ENCODE assay signal across 8 cellular contexts in the genomic region with DNA sequence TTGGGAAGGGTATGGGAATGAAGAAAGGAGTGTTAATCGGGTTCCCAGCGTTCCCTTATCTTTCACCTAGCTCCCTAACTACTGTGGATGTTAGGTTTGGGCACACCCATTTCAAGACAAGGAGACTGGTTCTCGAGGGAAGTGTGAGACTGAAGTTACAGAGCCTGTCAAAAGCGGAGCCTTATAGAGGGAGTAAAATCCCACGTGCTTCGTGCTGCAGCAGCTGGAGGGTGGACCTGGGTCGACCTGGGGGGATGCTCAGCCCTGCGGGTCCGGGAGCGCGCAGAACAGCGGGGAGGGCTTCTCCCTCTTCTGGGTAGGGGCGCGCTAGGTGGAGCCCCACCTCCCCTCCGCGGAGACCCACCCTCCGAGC. TPM values are rescaled to one million over a fixed set of nuclear protein-coding genes. Genes with fewer than 3 reads are reported as not detected.
A peak's percentile ranks its signal among the peaks of the same experiment; 100 is the strongest.
DNase-seq lines count a peak whose midpoint lies in the region; ATAC-seq and TF ChIP-seq lines count a peak whose summit lies in the region.

No MANE protein-coding gene starts in this region.

- peak overlapping the region; percentile 88 for H3K4me3 ChIP-seq in OCI-LY1 (ENCODE audit: low read depth, low read length, poor library complexity, severe bottlenecking)
- peak overlapping the region; percentile 47 to 98 (median 91) for H3K4me3 ChIP-seq in dorsolateral prefrontal cortex
- peak overlapping the region; percentile 56 for H3K4me3 ChIP-seq in naive thymus-derived CD4-positive, alpha-beta T cell (ENCODE audit: low read length)

- CTCF ChIA-PET in naive thymus-derived CD4-positive, alpha-beta T cell (lab: Charles Lee): no interaction called here

- H3K27ac ChIP-seq in OCI-LY1 (ENCODE audit: low read depth, low read length, poor library complexity, severe bottlenecking) (no peak overlapping the region), dorsolateral prefrontal cortex (peak overlapping the region in 5 of 59 donors; percentile 25 to 75 (median 51))
- no peak overlapping the region for H3K27ac ChIP-seq in naive thymus-derived CD4-positive, alpha-beta T cell (ENCODE audit: low read depth, low read length)

- H3K4me3 Mint-ChIP-seq in activated CD4-positive, alpha-beta T cell treated with anti-CD3 and anti-CD28 coated beads, Interleukin-2, amount 10 ng/mL, durations not matched to agents 24 days and 14 days: peak overlapping the region; percentile 95
- H3K4me3 Mint-ChIP-seq in naive thymus-derived CD4-positive, alpha-beta T cell: peak overlapping the region; percentile 85 to 93 (median 90)

- peaks cover 36% of the 10 kb centered on the region for H3K36me3 Mint-ChIP-seq in activated CD4-positive, alpha-beta T cell treated with anti-CD3 and anti-CD28 coated beads, Interleukin-2, amount 10 ng/mL, durations not matched to agents 24 days and 14 days (ENCODE audit: low read depth)
- H3K36me3 Mint-ChIP-seq in naive thymus-derived CD4-positive, alpha-beta T cell: peaks cover 13 to 29% (median 23%) of the 10 kb centered on the region in 5 donors

- H4K20me1 ChIP-seq in OCI-LY1 (ENCODE audit: insufficient read depth, low read length): no peaks in the 10 kb centered on the region

- peaks cover 23% of the 10 kb centered on the region for H3K4me1 Mint-ChIP-seq in activated CD4-positive, alpha-beta T cell treated with anti-CD3 and anti-CD28 coated beads, Interleukin-2, amount 10 ng/mL, durations not matched to agents 24 days and 14 days
- H3K4me1 Mint-ChIP-seq in naive thymus-derived CD4-positive, alpha-beta T cell: peaks cover 19 to 46% (median 41%) of the 10 kb centered on the region in 7 donors

- ATAC-seq in HG02943 (IDR thresholded peaks at IDR 0.05; ENCODE audit: low read depth, unreplicated experiment): peak; percentile 40
- ATAC-seq in naive thymus-derived CD4-positive, alpha-beta T cell: no peak

- peaks cover 35% of the 10 kb centered on the region for H3K27me3 Mint-ChIP-seq in activated CD4-positive, alpha-beta T cell treated with anti-CD3 and anti-CD28 coated beads, Interleukin-2, amount 10 ng/mL, durations not matched to agents 24 days and 14 days
- peaks cover 3 to 34% (median 11%) of the 10 kb centered on the region in 5 donors for H3K27me3 Mint-ChIP-seq in naive thymus-derived CD4-positive, alpha-beta T cell

- TF ChIP-seq CTCF in OCI-LY1 (IDR thresholded peaks at IDR 0.05; ENCODE audit: low read length): no peak
- TF ChIP-seq CTCF in dorsolateral prefrontal cortex (IDR thresholded peaks at IDR 0.05 in 54 of 56, conservative IDR thresholded peaks at IDR 0.05 in 2 of 56; ENCODE audit: low read depth in 1 of 56, partially characterized antibody in 56 of 56): no peak
- TF ChIP-seq CTCF in GM20000 (IDR thresholded peaks at IDR 0.05; ENCODE audit: extremely low read depth, missing control alignments): no peak

- intact Hi-C loops in activated CD4-positive, alpha-beta T cell treated with anti-CD3 and anti-CD28 coated beads, Interleukin-2, amount 10 ng/mL, durations not matched to agents 24 days and 14 days (cut with micrococcal nuclease): no loop called here
- intact Hi-C loops in dorsolateral prefrontal cortex (cut with DNase I): no loop called here
- intact Hi-C loops in naive thymus-derived CD4-positive, alpha-beta T cell (cut with micrococcal nuclease): loop anchor here (5.0 kb wide), 3 partner anchors 612 to 762 kb away; a partner anchor contains a TSS

- POLR2A ChIA-PET in naive thymus-derived CD4-positive, alpha-beta T cell (lab: Charles Lee): interaction anchor here (1.1 kb wide), 1 partner anchor 613 kb away, joined by 4 read pairs; no protein-coding TSS in a partner anchor

- H3K4me2 ChIP-seq in OCI-LY1 (ENCODE audit: low read length): peak overlapping the region; percentile 92

- peak overlapping the region; percentile 72 for H3K27ac Mint-ChIP-seq in activated CD4-positive, alpha-beta T cell treated with anti-CD3 and anti-CD28 coated beads, Interleukin-2, amount 10 ng/mL, durations not matched to agents 24 days and 14 days
- peak overlapping the region; percentile 4 to 74 (median 66) for H3K27ac Mint-ChIP-seq in naive thymus-derived CD4-positive, alpha-beta T cell

- no peaks in the 10 kb centered on the region for H3K9me3 ChIP-seq in OCI-LY1 (ENCODE audit: low read length)
- no peaks in the 10 kb centered on the region for H3K9me3 ChIP-seq in naive thymus-derived CD4-positive, alpha-beta T cell (ENCODE audit: control insufficient read depth in 2 of 3, low read length in 3 of 3)

- H3K27me3 ChIP-seq in OCI-LY1 (ENCODE audit: insufficient read depth, low read length): no peaks in the 10 kb centered on the region
- no peaks in the 10 kb centered on the region for H3K27me3 ChIP-seq in dorsolateral prefrontal cortex
- H3K27me3 ChIP-seq in naive thymus-derived CD4-positive, alpha-beta T cell (ENCODE audit: control insufficient read depth in 2 of 2, insufficient read depth in 2 of 2, low read length in 2 of 2): no peaks in the 10 kb centered on the region

- H3K79me2 ChIP-seq in OCI-LY1 (ENCODE audit: insufficient read depth, low read length): peaks cover 14% of the 10 kb centered on the region; the same call in 1 of the 2 replicates

- H3K9me3 Mint-ChIP-seq in activated CD4-positive, alpha-beta T cell treated with anti-CD3 and anti-CD28 coated beads, Interleukin-2, amount 10 ng/mL, durations not matched to agents 24 days and 14 days: no peaks in the 10 kb centered on the region
- no peaks in the 10 kb centered on the region for H3K9me3 Mint-ChIP-seq in naive thymus-derived CD4-positive, alpha-beta T cell

- H3F3A ChIP-seq in OCI-LY1 (ENCODE audit: insufficient read depth, low read length): no peaks in the 10 kb centered on the region

- H3K36me3 ChIP-seq in OCI-LY1 (ENCODE audit: insufficient read depth, low read length): peaks cover 30% of the 10 kb centered on the region
- H3K36me3 ChIP-seq in naive thymus-derived CD4-positive, alpha-beta T cell (ENCODE audit: control insufficient read depth in 2 of 3, insufficient read depth in 3 of 3, low read length in 3 of 3): peaks cover 8 to 28% (median 11%) of the 10 kb centered on the region in 3 experiments

- H3K4me1 ChIP-seq in OCI-LY1 (ENCODE audit: insufficient read depth, low read length, severe bottlenecking): peaks cover 16% of the 10 kb centered on the region
- H3K4me1 ChIP-seq in naive thymus-derived CD4-positive, alpha-beta T cell (ENCODE audit: control insufficient read depth in 2 of 2, insufficient read depth in 2 of 2, low read length in 2 of 2): peaks cover 13 to 20% of the 10 kb centered on the region in 2 donors

- DNase-seq in activated CD4-positive, alpha-beta T cell treated with anti-CD3 and anti-CD28 coated beads, Interleukin-2, amount 10 ng/mL, durations not matched to agents 24 days and 14 days: no peak
- no peak for DNase-seq in activated CD4-positive, alpha-beta T cell treated with anti-CD3 and anti-CD28 coated beads for 48 hours
- DNase-seq in dorsolateral prefrontal cortex (no peak), C1 segment of cervical spinal cord (lab: John Stamatoyannopoulos, UW) (no peak), GM20000 (ENCODE audit: low spot score) (no peak)
- DNase-seq in naive thymus-derived CD4-positive, alpha-beta T cell: peak in 1 of 9 donors; percentile 13

- H3K9me2 ChIP-seq in OCI-LY1 (ENCODE audit: low read depth, low read length): no peaks in the 10 kb centered on the region

- H3K9ac ChIP-seq in OCI-LY1 (ENCODE audit: low read length): peak overlapping the region; percentile 60

- H2AFZ ChIP-seq in OCI-LY1 (ENCODE audit: low read length): peak overlapping the region; percentile 92

RNA-seq across cellular contexts. Expression of a gene that starts 0.3 kb away (rescaled TPM):
- total RNA-seq in activated CD4-positive, alpha-beta T cell treated with anti-CD3 and anti-CD28 coated beads, Interleukin-2, amount 10 ng/mL, durations not matched to agents 24 days and 14 days: 53.9 and 54.3 TPM in 2 replicates
- total RNA-seq in dorsolateral prefrontal cortex: 10 to 100 TPM; 12.4 to 30.9 (median 24.0) TPM
- total RNA-seq in naive thymus-derived CD4-positive, alpha-beta T cell: 10 to 100 TPM; 18.6 to 40.5 (median 21.1) TPM
- polyA plus RNA-seq in naive thymus-derived CD4-positive, alpha-beta T cell: 10 to 100 TPM; 57.2 to 74.1 TPM

RNA-seq across cellular contexts. Expression of a gene that starts 28.1 kb away (rescaled TPM):
- not detected in 2 replicates for total RNA-seq in activated CD4-positive, alpha-beta T cell treated with anti-CD3 and anti-CD28 coated beads, Interleukin-2, amount 10 ng/mL, durations not matched to agents 24 days and 14 days
- 10 to 100 TPM in 2 of 120 experiments, 1 to 10 TPM in 118; 1.2 to 12.4 (median 4.4) TPM for total RNA-seq in dorsolateral prefrontal cortex
- not detected for total RNA-seq in naive thymus-derived CD4-positive, alpha-beta T cell
- not detected for polyA plus RNA-seq in naive thymus-derived CD4-positive, alpha-beta T cell

Comparison
In these comparisons a context has a peak if more than half of its experiments do, and no peak if none do; other contexts are left out.
1. intact Hi-C loops: an anchor here in naive thymus-derived CD4-positive, alpha-beta T cell (5.0 kb wide); none called in activated CD4-positive, alpha-beta T cell treated with anti-CD3 and anti-CD28 coated beads, Interleukin-2, amount 10 ng/mL, durations not matched to agents 24 days and 14 days and dorsolateral prefrontal cortex.